In genomic region chr13:38372818-38373217, GRCh38 we compare ENCODE assay signal across 22 cellular contexts. TPM values are rescaled to one million over a fixed set of nuclear protein-coding genes. Genes with fewer than 3 reads are reported as not detected.
DNase-seq lines count a peak whose midpoint lies in the region; ATAC-seq and TF ChIP-seq lines count a peak whose summit lies in the region.
"Had no signal": no experiment of that assay in that cellular context is flagged by ENCODE, and none has a peak within 500 bp of the region (broad histone marks: within the 10 kb centered on the region; RNA-seq: fewer than 3 reads in every experiment).

No MANE protein-coding gene starts in this region.

- H4K20me1 ChIP-seq in mammary epithelial cell (ENCODE audit: insufficient read depth, low read length) = no peaks in the 10 kb centered on the region

- H3K27me3 Mint-ChIP-seq in Caco-2 (ENCODE audit: insufficient read depth, unreplicated experiment) = no peaks in the 10 kb centered on the region
- H3K27me3 Mint-ChIP-seq in effector memory CD8-positive, alpha-beta T cell = peaks cover 31 to 37% of the 10 kb centered on the region in 2 donors

- H2AFZ ChIP-seq in mammary epithelial cell (ENCODE audit: low read depth, low read length) = peak overlapping the region; percentile 66
- no peak overlapping the region for H2AFZ ChIP-seq in parathyroid adenoma

- H3K36me3 ChIP-seq in Caco-2 (ENCODE audit: control insufficient read depth, insufficient read depth, low read length) (no peaks in the 10 kb centered on the region), mammary epithelial cell (ENCODE audit: insufficient read depth, low read length) (no peaks in the 10 kb centered on the region), parathyroid adenoma (ENCODE audit: control insufficient read depth, insufficient read depth, low read length) (peaks cover 3% of the 10 kb centered on the region), mucosa of descending colon (ENCODE audit: low read depth) (no peaks in the 10 kb centered on the region)
- H3K36me3 ChIP-seq: SJCRH30 had no signal

- ATAC-seq in mucosa of descending colon = no peak
- ATAC-seq in effector memory CD8-positive, alpha-beta T cell (replicated peaks) = no peak
- ATAC-seq: K562 had no signal

- H3K4me1 ChIP-seq in Caco-2 (peaks cover 19% of the 10 kb centered on the region), mammary epithelial cell (ENCODE audit: insufficient read depth, low read length) (peaks cover 4% of the 10 kb centered on the region), parathyroid adenoma (no peaks in the 10 kb centered on the region), mucosa of descending colon (ENCODE audit: low read depth) (no peaks in the 10 kb centered on the region)
- H3K4me1 ChIP-seq: SJCRH30 had no signal

- intact Hi-C loops in Caco-2 (cut with micrococcal nuclease; ENCODE audit: unreplicated experiment) (loop anchor here (1.0 kb wide), 3 partner anchors 8 to 22 kb away; no protein-coding TSS in a partner anchor), mammary epithelial cell (cut with micrococcal nuclease) (no loop called here), mucosa of descending colon (cut with DNase I, micrococcal nuclease) (no loop called here)

- WGBS in mammary epithelial cell (ENCODE audit: low coverage, missing lambda C conversion rate) = 41% methylated on average over 6 of the region's 6 CpGs

- no peak overlapping the region for H3K4me3 ChIP-seq in Caco-2 (ENCODE audit: low read depth, low read length)
- H3K4me3 ChIP-seq in mammary epithelial cell (replicated peaks in 1 of 3; ENCODE audit: insufficient read depth in 1 of 3, low read depth in 2 of 3, low read length in 3 of 3) = no peak overlapping the region
- peak overlapping the region; percentile 33 for H3K4me3 ChIP-seq in parathyroid adenoma (ENCODE audit: low read depth, low read length)
- no peak overlapping the region for H3K4me3 ChIP-seq in mucosa of descending colon
- H3K4me3 ChIP-seq: K562, SJCRH30 had no signal

- peaks cover 26% of the 10 kb centered on the region for H3K4me1 Mint-ChIP-seq in Caco-2 (ENCODE audit: low read depth, unreplicated experiment)
- no peaks in the 10 kb centered on the region for H3K4me1 Mint-ChIP-seq in effector memory CD8-positive, alpha-beta T cell (ENCODE audit: low read depth in 2 of 2)
- H3K4me1 Mint-ChIP-seq: CD8-positive, alpha-beta memory T cell had no signal

- DNase-seq in Caco-2 (peak in 1 of 2 experiments; percentile 48), mammary epithelial cell (no peak), iris pigment epithelial cell (ENCODE audit: low read depth) (peak; percentile 51), mucosa of descending colon (no peak), NCI-H524 treated with DMSO at 0.1 percent for 48 hours (lab: John Stamatoyannopoulos, UW) (no peak)
- no peak for DNase-seq in effector memory CD8-positive, alpha-beta T cell
- DNase-seq in stimulated activated CD4-positive, alpha-beta T cell treated with anti-CD3 and anti-CD28 coated beads, Interleukin-1b, Interleukin-23, amount 100 ng/mL, for 48 hours = no peak
- DNase-seq: CD8-positive, alpha-beta memory T cell; EL; GF-D8; H7; HFFc6; NCI-H1092; NCI-H1436; NCI-H2029; NCI-H2171; NCI-H345; NCI-H524; SJCRH30 had no signal

- H3K27me3 ChIP-seq in Caco-2 (replicated peaks; ENCODE audit: control insufficient read depth, insufficient read depth, low read length) = no peaks in the 10 kb centered on the region
- no peaks in the 10 kb centered on the region for H3K27me3 ChIP-seq in mammary epithelial cell (ENCODE audit: insufficient read depth, low read length)
- H3K27me3 ChIP-seq in parathyroid adenoma (ENCODE audit: control insufficient read depth, insufficient read depth, low read length) = no peaks in the 10 kb centered on the region
- H3K27me3 ChIP-seq: SJCRH30 had no signal

- POLR2A ChIA-PET in Caco-2 (lab: Charles Lee) = no interaction called here

- no peak overlapping the region for H3K4me2 ChIP-seq in mammary epithelial cell (ENCODE audit: insufficient read depth, low read depth, low read length)
- H3K4me2 ChIP-seq in parathyroid adenoma (ENCODE audit: low read length) = peak overlapping the region; percentile 56

- BruUV-seq in Caco-2 (replicated peaks; lab: Mats Ljungman, UMichigan) (no TSS peak), mammary epithelial cell (replicated peaks; lab: Mats Ljungman, UMichigan) (no TSS peak)

- H3K36me3 Mint-ChIP-seq in Caco-2 (ENCODE audit: insufficient read depth, unreplicated experiment) = no peaks in the 10 kb centered on the region
- H3K36me3 Mint-ChIP-seq in effector memory CD8-positive, alpha-beta T cell (ENCODE audit: insufficient read depth) = no peaks in the 10 kb centered on the region

- peak overlapping the region; percentile 32 for H3K4me3 Mint-ChIP-seq in Caco-2 (ENCODE audit: unreplicated experiment)
- no peak overlapping the region for H3K4me3 Mint-ChIP-seq in effector memory CD8-positive, alpha-beta T cell
- H3K4me3 Mint-ChIP-seq: CD8-positive, alpha-beta memory T cell; HFFc6 had no signal

- CTCF ChIA-PET in Caco-2 (lab: Charles Lee) = interaction anchor here (1.0 kb wide), 1 partner anchor 22 kb away, joined by 3 read pairs; no protein-coding TSS in a partner anchor
- CTCF ChIA-PET in mammary epithelial cell (lab: Charles Lee; ENCODE audit: low non-redundant PET) = no interaction called here

- no peak for TF ChIP-seq CTCF in Caco-2 (IDR thresholded peaks at IDR 0.05; ENCODE audit: insufficient read depth in 1 of 2, low read depth in 1 of 2, low read length in 1 of 2, severe bottlenecking in 1 of 2, unreplicated experiment in 1 of 2)
- no peak for TF ChIP-seq CTCF in mammary epithelial cell (conservative IDR thresholded peaks at IDR 0.05 in 1 of 2, IDR thresholded peaks at IDR 0.05 in 1 of 2; ENCODE audit: extremely low read depth in 1 of 2, insufficient read depth in 1 of 2, low read depth in 1 of 2, low read length in 2 of 2)
- TF ChIP-seq CTCF in parathyroid adenoma (IDR thresholded peaks at IDR 0.05) = no peak
- TF ChIP-seq CTCF in mucosa of descending colon (IDR thresholded peaks at IDR 0.05) = no peak

- peak overlapping the region; percentile 62 for H3K27ac Mint-ChIP-seq in Caco-2 (ENCODE audit: unreplicated experiment)
- H3K27ac Mint-ChIP-seq in effector memory CD8-positive, alpha-beta T cell = no peak overlapping the region
- H3K27ac Mint-ChIP-seq: CD8-positive, alpha-beta memory T cell; HFFc6 had no signal

- in situ Hi-C loops in mammary epithelial cell (cut with MboI; ENCODE audit: low sequenced_read_pairs in 2 of 2) = loop anchor here in 1 of 2 donors (25.0 kb wide), 1 partner anchor 89 kb away; no protein-coding TSS in a partner anchor

- H3K9me3 ChIP-seq in Caco-2 (no peaks in the 10 kb centered on the region), mammary epithelial cell (replicated peaks; ENCODE audit: insufficient read depth, low read length) (no peaks in the 10 kb centered on the region), parathyroid adenoma (ENCODE audit: control insufficient read depth, low read length) (no peaks in the 10 kb centered on the region), mucosa of descending colon (no peaks in the 10 kb centered on the region)
- H3K9me3 ChIP-seq: SJCRH30 had no signal

- H3K9ac ChIP-seq in mammary epithelial cell (ENCODE audit: insufficient read depth, low read length) (no peak overlapping the region), parathyroid adenoma (no peak overlapping the region)

- H3K27ac ChIP-seq in mammary epithelial cell (ENCODE audit: insufficient read depth, low read depth, low read length) (no peak overlapping the region), parathyroid adenoma (no peak overlapping the region)
- H3K27ac ChIP-seq: C4-2B, SJCRH30 had no signal

- peaks cover 10% of the 10 kb centered on the region for H3K9me3 Mint-ChIP-seq in Caco-2 (ENCODE audit: unreplicated experiment)
- H3K9me3 Mint-ChIP-seq in effector memory CD8-positive, alpha-beta T cell = peaks cover 0 to 2% of the 10 kb centered on the region in 2 donors
- H3K9me3 Mint-ChIP-seq: HFFc6 had no signal

- H3K79me2 ChIP-seq in mammary epithelial cell (ENCODE audit: insufficient read depth, low read length) (no peaks in the 10 kb centered on the region), parathyroid adenoma (no peaks in the 10 kb centered on the region)

- dilution Hi-C loops in mammary epithelial cell (cut with HindIII; ENCODE audit: low sequenced_read_pairs) = no loop called here

RNA-seq across cellular contexts. Expression of gene UFM1, which starts 23.2 kb away (rescaled TPM):
- 98.3 and 106 TPM in 2 replicates for total RNA-seq in Caco-2 (2022)
- total RNA-seq in mammary epithelial cell = 10 to 100 TPM; 67.4 to 97.5 TPM
- polyA plus RNA-seq in mammary epithelial cell = 30.7 TPM
- polyA minus RNA-seq in mammary epithelial cell = 4.7 TPM
- 10 to 100 TPM; 50.5 to 56.6 (median 50.9) TPM for total RNA-seq in mucosa of descending colon
